26 cellular contexts compared by ENCODE assay signal in genomic region chr7:114151777-114152176, GRCh38.
"Had no signal": no experiment of that assay in that cellular context is flagged by ENCODE, and none has a peak within 500 bp of the region (broad histone marks: within the 10 kb centered on the region; RNA-seq: fewer than 3 reads in every experiment).

No MANE protein-coding gene starts in this region.

- H3K4me1 ChIP-seq: esophagus squamous epithelium, heart right ventricle, lower lobe of right lung, prostate gland, testis, tibial nerve, upper lobe of left lung had no signal

- H3K9me3 ChIP-seq: esophagus squamous epithelium, heart right ventricle, lower lobe of right lung, neutrophil, prostate gland, sigmoid colon, testis, tibial nerve, upper lobe of left lung had no signal

- H3K36me3 ChIP-seq: esophagus squamous epithelium, heart right ventricle, lower lobe of right lung, neutrophil, prostate gland, sigmoid colon, tibial nerve, upper lobe of left lung had no signal

- H3K27me3 ChIP-seq: esophagus squamous epithelium, heart right ventricle, neutrophil, sigmoid colon, testis, tibial nerve, upper lobe of left lung had no signal

- H3K27ac ChIP-seq: coronary artery, esophagus squamous epithelium, heart right ventricle, lower lobe of right lung, neutrophil, prostate gland, sigmoid colon, testis, tibial nerve, upper lobe of left lung had no signal

- DNase-seq: dermis blood vessel endothelial cell; effector memory CD4-positive, alpha-beta T cell; erythroblast; esophagus squamous epithelium; foreskin melanocyte; glutamatergic neuron; heart right ventricle; hypothalamus; immature natural killer cell; islet precursor cell; left ventricle myocardium superior; lower lobe of right lung; natural killer cell; right cardiac atrium; sigmoid colon; stimulated activated CD4-positive, alpha-beta T cell treated with anti-CD3 and anti-CD28 coated beads, Interleukin-2, amount 100 ng/mL, for 24 hours; stimulated activated CD4-positive, alpha-beta T cell treated with anti-CD3 and anti-CD28 coated beads, Interleukin-4, amount 100 ng/mL, for 24 hours; stimulated activated naive CD8-positive, alpha-beta T cell treated with anti-CD3 and anti-CD28 coated beads, Interleukin-15, Interleukin-2, amounts not matched to agents 100 U/mL and 50 U/mL, for 24 hours; substantia nigra; testis; upper lobe of left lung had no signal

- ATAC-seq: heart right ventricle; left ventricle myocardium superior; lower lobe of right lung; natural killer cell; right cardiac atrium; stimulated activated effector memory CD8-positive, alpha-beta T cell treated with anti-CD3 and anti-CD28 coated beads, Interleukin-12 subunit alpha, Interleukin-12 subunit beta, amount 100 ng/mL, for 72 hours; stimulated activated naive CD8-positive, alpha-beta T cell treated with anti-CD3 and anti-CD28 coated beads, Interleukin-15, Interleukin-2, amounts not matched to agents 100 U/mL and 50 U/mL, for 24 hours had no signal

- H3K4me3 ChIP-seq: coronary artery, esophagus squamous epithelium, heart right ventricle, lower lobe of right lung, prostate gland, sigmoid colon, testis, tibial nerve had no signal
